ENCODE assay signal across 22 cellular contexts in genomic region chr5:171270136-171270535, GRCh38. TPM values are rescaled to one million over a fixed set of nuclear protein-coding genes. Genes with fewer than 3 reads are reported as not detected.
A peak's percentile ranks its signal among the peaks of the same experiment; 100 is the strongest.
DNase-seq lines count a peak whose midpoint lies in the region; ATAC-seq, FAIRE-seq and TF ChIP-seq lines count a peak whose summit lies in the region.
"Had no signal": no experiment of that assay in that cellular context is flagged by ENCODE, and none has a peak within 500 bp of the region (broad histone marks: within the 10 kb centered on the region; RNA-seq: fewer than 3 reads in every experiment).

No MANE protein-coding gene starts in this region.

- no TSS peak for BruUV-seq in PC-9 (replicated peaks; lab: Mats Ljungman, UMichigan)

- no peak for TF ChIP-seq EP300 in A549 (IDR thresholded peaks at IDR 0.05)

- no peaks in the 10 kb centered on the region for H3K9me2 ChIP-seq in PC-9 (ENCODE audit: insufficient read depth)

- CTCF ChIA-PET in A549 (lab: Yijun Ruan, JAX): interaction anchor here (1.0 kb wide), 1 partner anchor 67 kb away, joined by 4 read pairs; no protein-coding TSS in a partner anchor
- CTCF ChIA-PET in PC-9 (lab: Charles Lee): no interaction called here

- H3K9me3 Mint-ChIP-seq in neural progenitor cell: no peaks in the 10 kb centered on the region

- no peaks in the 10 kb centered on the region for H3K79me2 ChIP-seq in PC-9 (ENCODE audit: low read depth)
- no peaks in the 10 kb centered on the region for H3K79me2 ChIP-seq in neural progenitor cell (ENCODE audit: low read depth)

- H3K27ac ChIP-seq in A549 (peak overlapping the region; percentile 57 to 70; a peak in 5 of 6 replicates), PC-9 (peak overlapping the region; percentile 79), neural progenitor cell (peak overlapping the region; percentile 4)
- H3K27ac ChIP-seq: C4-2B, KMS-11 had no signal

- no peaks in the 10 kb centered on the region for H3K36me3 ChIP-seq in PC-9 (ENCODE audit: low read depth)
- no peaks in the 10 kb centered on the region for H3K36me3 ChIP-seq in neural progenitor cell

- H4K20me1 ChIP-seq in PC-9 (ENCODE audit: insufficient read depth) (no peaks in the 10 kb centered on the region), neural progenitor cell (ENCODE audit: low read depth) (no peaks in the 10 kb centered on the region)

- peaks cover 5% of the 10 kb centered on the region; the same call in 1 of the 2 replicates for H3F3A ChIP-seq in PC-9 (ENCODE audit: insufficient read depth, low read depth)
- H3F3A ChIP-seq in neural progenitor cell (ENCODE audit: low read depth): no peaks in the 10 kb centered on the region

- H3K27me3 ChIP-seq in PC-9 (ENCODE audit: insufficient read depth, low read depth) (no peaks in the 10 kb centered on the region), neural progenitor cell (no peaks in the 10 kb centered on the region)

- H3K27me3 Mint-ChIP-seq in neural progenitor cell (ENCODE audit: insufficient read depth, low read depth): peaks cover 5% of the 10 kb centered on the region

- intact Hi-C loops in PC-9 (cut with micrococcal nuclease; ENCODE audit: unreplicated experiment): no loop called here

- H2AFZ ChIP-seq in PC-9: no peak overlapping the region
- no peak overlapping the region for H2AFZ ChIP-seq in neural progenitor cell (replicated peaks)

- H3K9me3 ChIP-seq in A549 (no peaks in the 10 kb centered on the region), PC-9 (ENCODE audit: insufficient read depth, low read depth) (no peaks in the 10 kb centered on the region), neural progenitor cell (ENCODE audit: low read depth) (no peaks in the 10 kb centered on the region)

- FAIRE-seq in A549 (lab: Jason Lieb, UNC): no peak
- FAIRE-seq: HepG2 had no signal

- WGBS in A549 (ENCODE audit: missing lambda C conversion rate): 91% methylated on average over 3 of the region's 3 CpGs

- no peak overlapping the region for H3K4me3 Mint-ChIP-seq in neural progenitor cell
- H3K4me3 Mint-ChIP-seq: CD8-positive, alpha-beta memory T cell had no signal

- H3K27ac Mint-ChIP-seq in neural progenitor cell: no peak overlapping the region
- H3K27ac Mint-ChIP-seq: CD8-positive, alpha-beta memory T cell had no signal

- DNase-seq in A549 (ENCODE audit: low read depth in 1 of 2, low spot score in 1 of 2) (no peak), PC-9 (no peak), fibroblast of mammary gland (ENCODE audit: low read depth) (peak; percentile 2), neural progenitor cell (ENCODE audit: low spot score) (no peak), NK-92 (lab: John Stamatoyannopoulos, UW; ENCODE audit: unreplicated experiment) (no peak), mesenteric fat pad (ENCODE audit: low spot score) (no peak)
- DNase-seq: 8988T; CD8-positive, alpha-beta memory T cell; NCI-H1417 treated with DMSO at 0.1 percent for 48 hours; NCI-H187; NCI-H446; NCI-H526 treated with DMSO at 0.1 percent for 48 hours; Right ventricle myocardium superior; SW 1271 had no signal

- ATAC-seq in A549 (no peak), HG02938 (IDR thresholded peaks at IDR 0.05; ENCODE audit: unreplicated experiment) (no peak), HG03460 (IDR thresholded peaks at IDR 0.05; ENCODE audit: unreplicated experiment) (no peak)
- ATAC-seq: HepG2 had no signal

- peaks cover 8% of the 10 kb centered on the region for H3K4me1 Mint-ChIP-seq in neural progenitor cell

- H3K4me2 ChIP-seq in A549 (peak overlapping the region; percentile 25), PC-9 (peak overlapping the region; percentile 38; the same call in 1 of the 2 replicates), neural progenitor cell (no peak overlapping the region)
- H3K4me2 ChIP-seq: KMS-11 had no signal

- POLR2A ChIA-PET in A549 (lab: Yijun Ruan, JAX) (no interaction called here), PC-9 (lab: Charles Lee; ENCODE audit: unreplicated experiment) (no interaction called here)

- H3K36me3 Mint-ChIP-seq in neural progenitor cell: peaks cover 2% of the 10 kb centered on the region

- H3K9ac ChIP-seq in neural progenitor cell: no peak overlapping the region
- H3K9ac ChIP-seq: KMS-11 had no signal

- TF ChIP-seq CTCF in A549 (IDR thresholded peaks at IDR 0.05) (no peak), PC-9 (conservative IDR thresholded peaks at IDR 0.05) (no peak), fibroblast of mammary gland (conservative IDR thresholded peaks at IDR 0.05; ENCODE audit: control insufficient read depth, insufficient read depth, low read depth, low read length) (no peak), neural progenitor cell (IDR thresholded peaks at IDR 0.05) (no peak)

- H3K4me1 ChIP-seq in A549 (peaks cover 21% of the 10 kb centered on the region; the same call in 2 of the 3 replicates), PC-9 (replicated peaks; ENCODE audit: insufficient read depth) (peaks cover 22% of the 10 kb centered on the region), neural progenitor cell (no peaks in the 10 kb centered on the region)

- no peak for TF ChIP-seq RAD21 in A549 (conservative IDR thresholded peaks at IDR 0.05 in 1 of 2, IDR thresholded peaks at IDR 0.05 in 1 of 2)

- TF ChIP-seq POLR2A in A549 (IDR thresholded peaks at IDR 0.05; ENCODE audit: low read length): no peak

- H3K4me3 ChIP-seq in A549: no peak overlapping the region
- H3K4me3 ChIP-seq in PC-9: no peak overlapping the region
- H3K4me3 ChIP-seq in fibroblast of mammary gland (ENCODE audit: control insufficient read depth, low read depth, low read length): no peak overlapping the region
- H3K4me3 ChIP-seq in neural progenitor cell: no peak overlapping the region

TF ChIP-seq in A549, 52 proteins besides CTCF, POLR2A, EP300 and RAD21:
- TF ChIP-seq FOXS1 (CRISPR knock-in tag; IDR thresholded peaks at IDR 0.05) (no peak), RFX5 (IDR thresholded peaks at IDR 0.05) (no peak), MYC (IDR thresholded peaks at IDR 0.05; ENCODE audit: borderline replicate concordance, low read length) (no peak), ZC3H11A (IDR thresholded peaks at IDR 0.05) (no peak), KDM1A (IDR thresholded peaks at IDR 0.05; ENCODE audit: low read depth) (no peak), HOXB5 (CRISPR knock-in tag; IDR thresholded peaks at IDR 0.05) (no peak)

RNA-seq across cellular contexts. Expression of gene TLX3, which starts 38.9 kb away (rescaled TPM):
- polyA plus RNA-seq in A549 (2011; rRNA removed): not detected in 2 replicates
- polyA plus RNA-seq in A549 (2012; cell fraction: cytosol; rRNA removed): not detected in 2 replicates
- not detected in 2 replicates for polyA plus RNA-seq in A549 (2012; cell fraction: nucleus; rRNA removed)
- polyA plus RNA-seq in A549 (2017; fragmentation: RNase III; extraction: RNeasy Plus Mini Kit Qiagen cat#74134 plus additional on column Dnase treatment): not detected in 3 replicates
- not detected in 2 replicates for polyA minus RNA-seq in A549 (2011; rRNA and poly(A)+ RNA removed)
- total RNA-seq in PC-9 (2021): not detected in 2 replicates
- not detected in 2 replicates for total RNA-seq in neural progenitor cell (ENCODE audit: low replicate concordance)
- not detected for total RNA-seq in mesenteric fat pad
- total RNA-seq: CD8-positive, alpha-beta memory T cell; H4; HepG2; Right ventricle myocardium superior; SK-MEL-5 had no signal
- polyA plus RNA-seq: AG04450; CD8-positive, alpha-beta memory T cell; HepG2 had no signal

Comparison
In these comparisons a context has a peak if more than half of its experiments do, and no peak if none do; other contexts are left out.
1. H3K27ac ChIP-seq: peak in every context shown above with its lines; median percentile 79 in PC-9; 64 in A549; 4 in neural progenitor cell.